In the genomic region with DNA sequence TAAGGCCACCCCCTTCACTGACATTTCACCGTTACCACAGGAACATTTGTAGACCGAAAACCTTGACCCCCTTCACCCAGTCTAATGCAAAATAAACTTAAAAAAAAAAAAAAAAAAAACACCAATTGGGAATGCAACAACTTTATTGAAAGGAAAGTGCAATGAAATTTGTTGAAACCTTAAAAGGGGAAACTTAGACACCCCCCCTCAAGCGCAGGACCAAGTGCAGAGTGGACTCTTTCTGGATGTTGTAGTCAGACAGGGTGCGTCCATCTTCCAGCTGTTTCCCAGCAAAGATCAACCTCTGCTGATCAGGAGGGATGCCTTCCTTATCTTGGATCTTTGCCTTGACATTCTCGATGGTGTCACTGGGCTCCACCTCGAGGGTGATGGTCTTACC, we compare ENCODE assay signal across 8 cellular contexts. TPM values are rescaled to one million over a fixed set of nuclear protein-coding genes. Genes with fewer than 3 reads are reported as not detected.
A peak's percentile ranks its signal among the peaks of the same experiment; 100 is the strongest.
DNase-seq lines count a peak whose midpoint lies in the region; ATAC-seq and TF ChIP-seq lines count a peak whose summit lies in the region.
"Not testable (repeated sequence)": the region's sequence is repeated elsewhere in the genome, so short reads cannot be mapped to it uniquely, and the experiment has no call there.

No MANE protein-coding gene starts in this region.

- not testable (repeated sequence) for H3K4ac ChIP-seq in H9 (ENCODE audit: low read depth, low read length)

- H2BK20ac ChIP-seq in H9 (ENCODE audit: low read depth, low read length, poor library complexity, severe bottlenecking) = not testable (repeated sequence)

- ATAC-seq in activated naive CD8-positive, alpha-beta T cell treated with anti-CD3 and anti-CD28 coated beads, Interleukin-2, amount 50 U/mL, for 24 hours; stimulated activated naive B cell treated with anti-CD40 and anti-IgM and Interleukin-4, amounts not matched to agents 10 μg/mL and 1 μg/mL and 100 μg/mL, for 72 hours (replicated peaks): not testable (repeated sequence)

- peaks cover 4 to 15% of the 10 kb centered on the region in 2 experiments for H3K9me3 Mint-ChIP-seq in H9
- not testable (repeated sequence) for H3K9me3 Mint-ChIP-seq in T-helper 2 cell treated with Interferon-gamma antibody and Interleukin-4, amounts not matched to agents 5 μg/mL and 100 μg/mL, for 36 hours; activated naive CD8-positive, alpha-beta T cell treated with anti-CD3 and anti-CD28 coated beads, Interleukin-2, amount 50 U/mL, for 24 hours; immature natural killer cell; stimulated activated naive B cell treated with anti-CD40 and anti-IgM and Interleukin-4, amounts not matched to agents 10 μg/mL and 1 μg/mL and 100 μg/mL, for 72 hours
- H3K9me3 Mint-ChIP-seq in nephron progenitor cell = peaks cover 20% of the 10 kb centered on the region

- not testable (repeated sequence) for H2BK5ac ChIP-seq in H9 (ENCODE audit: insufficient read length, low read length)

- not testable (repeated sequence) for H2BK15ac ChIP-seq in H9 (ENCODE audit: low read depth, low read length)

- peak overlapping the region in 1 of 3 experiments; percentile 80; a peak in 1 of 7 replicates for H3K27ac Mint-ChIP-seq in H9
- H3K27ac Mint-ChIP-seq in T-helper 2 cell treated with Interferon-gamma antibody and Interleukin-4, amounts not matched to agents 5 μg/mL and 100 μg/mL, for 36 hours = peak overlapping the region; percentile 51
- H3K27ac Mint-ChIP-seq in activated naive CD8-positive, alpha-beta T cell treated with anti-CD3 and anti-CD28 coated beads, Interleukin-2, amount 50 U/mL, for 24 hours = peak overlapping the region; percentile 60
- H3K27ac Mint-ChIP-seq in immature natural killer cell = peak overlapping the region in 5 of 6 donors; percentile 46 to 80 (median 61)
- H3K27ac Mint-ChIP-seq in nephron progenitor cell = peak overlapping the region; percentile 26
- peak overlapping the region; percentile 94 for H3K27ac Mint-ChIP-seq in stimulated activated naive B cell treated with anti-CD40 and anti-IgM and Interleukin-4, amounts not matched to agents 10 μg/mL and 1 μg/mL and 100 μg/mL, for 72 hours

- not testable (repeated sequence) for H3K79me1 ChIP-seq in H9 (ENCODE audit: insufficient read depth, low read depth, low read length, poor library complexity, severe bottlenecking)

- H3K4me3 Mint-ChIP-seq in H9 (peak overlapping the region; percentile 43 to 67; a peak in 4 of 5 replicates), immature natural killer cell (peak overlapping the region in 4 of 5 donors; percentile 9 to 67 (median 26)), nephron progenitor cell (peak overlapping the region; percentile 70)
- H3K4me3 Mint-ChIP-seq in T-helper 2 cell treated with Interferon-gamma antibody and Interleukin-4, amounts not matched to agents 5 μg/mL and 100 μg/mL, for 36 hours = peak overlapping the region; percentile 58
- H3K4me3 Mint-ChIP-seq in activated naive CD8-positive, alpha-beta T cell treated with anti-CD3 and anti-CD28 coated beads, Interleukin-2, amount 50 U/mL, for 24 hours = peak overlapping the region; percentile 37
- peak overlapping the region; percentile 34 to 73 for H3K4me3 Mint-ChIP-seq in stimulated activated naive B cell treated with anti-CD40 and anti-IgM and Interleukin-4, amounts not matched to agents 10 μg/mL and 1 μg/mL and 100 μg/mL, for 72 hours

- H3K23me2 ChIP-seq in H9 (ENCODE audit: insufficient read length, low read depth, low read length, poor library complexity, severe bottlenecking) = not testable (repeated sequence)

- not testable (repeated sequence) for H2BK12ac ChIP-seq in H9 (ENCODE audit: insufficient read length, low read depth, low read length)

- H3K9me3 ChIP-seq in H9 (ENCODE audit: control insufficient read depth, low read depth, low read length); endocrine pancreas (ENCODE audit: control insufficient read depth, low read length): not testable (repeated sequence)

- not testable (repeated sequence) for H3K9ac ChIP-seq in H9 (ENCODE audit: extremely low read depth, insufficient read length, low read length); endocrine pancreas (ENCODE audit: control insufficient read depth, insufficient read depth, low read length)

- WGBS in H9 (ENCODE audit: extremely low coverage, insufficient read length, low lambda C conversion rate) = no CpG with 5 or more reads among the region's 6 CpGs

- H4K20me1 ChIP-seq in H9 (ENCODE audit: control insufficient read depth, insufficient read depth, insufficient read length) = not testable (repeated sequence)

- not testable (repeated sequence) for H3K27ac ChIP-seq in H9 (ENCODE audit: insufficient read length, low read depth, low read length)

- CTCF ChIA-PET in AG04449 (lab: Yijun Ruan, JAX) = not testable (repeated sequence)

- not testable (repeated sequence) for H3K56ac ChIP-seq in H9 (ENCODE audit: insufficient read length, low read depth, low read length)

- not testable (repeated sequence) for H3K18ac ChIP-seq in H9 (ENCODE audit: insufficient read length, low read depth, low read length)

- H3K14ac ChIP-seq in H9 (ENCODE audit: insufficient read depth, low read length) = not testable (repeated sequence)

- H2AK5ac ChIP-seq in H9 (ENCODE audit: insufficient read length, low read length) = not testable (repeated sequence)

- H2BK120ac ChIP-seq in H9 (ENCODE audit: low read depth, low read length, poor library complexity, severe bottlenecking) = not testable (repeated sequence)

- not testable (repeated sequence) for H4K5ac ChIP-seq in H9 (ENCODE audit: insufficient read length, low read depth, low read length)

- not testable (repeated sequence) for H4K8ac ChIP-seq in H9 (replicated peaks; ENCODE audit: insufficient read length, low read depth, low read length)

- not testable (repeated sequence) for H3K4me1 ChIP-seq in H9 (ENCODE audit: insufficient read depth, low read length); endocrine pancreas (ENCODE audit: control insufficient read depth, insufficient read depth, low read length)

- H3K36me3 ChIP-seq in endocrine pancreas (ENCODE audit: control insufficient read depth, insufficient read depth, low read length) = peaks cover 28% of the 10 kb centered on the region

- DNase-seq in AG04449 (ENCODE audit: low read depth, low spot score); H9; T-helper 2 cell treated with Interferon-gamma antibody and Interleukin-4, amounts not matched to agents 5 μg/mL and 100 μg/mL, for 36 hours (ENCODE audit: low spot score); activated naive CD8-positive, alpha-beta T cell treated with anti-CD3 and anti-CD28 coated beads, Interleukin-2, amount 50 U/mL, for 24 hours; immature natural killer cell; nephron progenitor cell; stimulated activated naive B cell treated with anti-CD40 and anti-IgM and Interleukin-4, amounts not matched to agents 10 μg/mL and 1 μg/mL and 100 μg/mL, for 72 hours: not testable (repeated sequence)

- not testable (repeated sequence) for TF ChIP-seq CTCF in AG04449 (IDR thresholded peaks at IDR 0.05; ENCODE audit: insufficient read depth, low read length, missing control alignments); H9 (conservative IDR thresholded peaks at IDR 0.05); nephron progenitor cell (IDR thresholded peaks at IDR 0.05)

- not testable (repeated sequence) for H3K27me3 Mint-ChIP-seq in H9 (ENCODE audit: low read depth); T-helper 2 cell treated with Interferon-gamma antibody and Interleukin-4, amounts not matched to agents 5 μg/mL and 100 μg/mL, for 36 hours (ENCODE audit: low read depth); activated naive CD8-positive, alpha-beta T cell treated with anti-CD3 and anti-CD28 coated beads, Interleukin-2, amount 50 U/mL, for 24 hours; stimulated activated naive B cell treated with anti-CD40 and anti-IgM and Interleukin-4, amounts not matched to agents 10 μg/mL and 1 μg/mL and 100 μg/mL, for 72 hours
- H3K27me3 Mint-ChIP-seq in immature natural killer cell (ENCODE audit: low read depth in 3 of 3) (peaks cover 28 to 37% (median 34%) of the 10 kb centered on the region in 3 donors), nephron progenitor cell (ENCODE audit: low read depth, poor library complexity) (peaks cover 16% of the 10 kb centered on the region)

- H3K4me3 ChIP-seq in AG04449 (ENCODE audit: low read depth, low read length) = peak overlapping the region; percentile 49
- peak overlapping the region; percentile 81 for H3K4me3 ChIP-seq in endocrine pancreas (ENCODE audit: control insufficient read depth, insufficient read depth, low read length)

- H4K91ac ChIP-seq in H9 (ENCODE audit: insufficient read length, low read depth, low read length) = not testable (repeated sequence)

- not testable (repeated sequence) for H3K23ac ChIP-seq in H9 (ENCODE audit: insufficient read length, low read depth, low read length)

- H3K36me3 Mint-ChIP-seq in H9 (ENCODE audit: insufficient read depth in 1 of 3, low read depth in 3 of 3) = peaks cover 32 to 40% (median 36%) of the 10 kb centered on the region in 3 experiments
- H3K36me3 Mint-ChIP-seq in T-helper 2 cell treated with Interferon-gamma antibody and Interleukin-4, amounts not matched to agents 5 μg/mL and 100 μg/mL, for 36 hours (ENCODE audit: low read depth) = peaks cover 47% of the 10 kb centered on the region
- H3K36me3 Mint-ChIP-seq in activated naive CD8-positive, alpha-beta T cell treated with anti-CD3 and anti-CD28 coated beads, Interleukin-2, amount 50 U/mL, for 24 hours (ENCODE audit: low read depth) = peaks cover 39% of the 10 kb centered on the region
- peaks cover 19 to 30% (median 25%) of the 10 kb centered on the region in 3 donors for H3K36me3 Mint-ChIP-seq in immature natural killer cell
- H3K36me3 Mint-ChIP-seq in nephron progenitor cell (ENCODE audit: low read depth) = peaks cover 41% of the 10 kb centered on the region
- H3K36me3 Mint-ChIP-seq in stimulated activated naive B cell treated with anti-CD40 and anti-IgM and Interleukin-4, amounts not matched to agents 10 μg/mL and 1 μg/mL and 100 μg/mL, for 72 hours = peaks cover 39 to 48% of the 10 kb centered on the region in 2 donors

- H3T11ph ChIP-seq in H9 (ENCODE audit: low read length) = not testable (repeated sequence)

- H3K4me1 Mint-ChIP-seq in H9 (peaks cover 42 to 43% of the 10 kb centered on the region in 2 experiments), immature natural killer cell (peaks cover 52 to 61% of the 10 kb centered on the region in 2 donors), nephron progenitor cell (peaks cover 63% of the 10 kb centered on the region)
- H3K4me1 Mint-ChIP-seq in T-helper 2 cell treated with Interferon-gamma antibody and Interleukin-4, amounts not matched to agents 5 μg/mL and 100 μg/mL, for 36 hours (ENCODE audit: low read depth) = peaks cover 48% of the 10 kb centered on the region
- H3K4me1 Mint-ChIP-seq in activated naive CD8-positive, alpha-beta T cell treated with anti-CD3 and anti-CD28 coated beads, Interleukin-2, amount 50 U/mL, for 24 hours = peaks cover 57% of the 10 kb centered on the region
- peaks cover 49 to 61% of the 10 kb centered on the region in 2 donors for H3K4me1 Mint-ChIP-seq in stimulated activated naive B cell treated with anti-CD40 and anti-IgM and Interleukin-4, amounts not matched to agents 10 μg/mL and 1 μg/mL and 100 μg/mL, for 72 hours

- peaks cover 14% of the 10 kb centered on the region for H3K79me2 ChIP-seq in H9 (ENCODE audit: insufficient read depth, low read length)

- POLR2A ChIA-PET in AG04449 (lab: Yijun Ruan, JAX) = interaction anchor here (1.3 to 2.9 kb wide), 3 partner anchors 11 to 29 kb away, joined by 3 to 11 read pairs (median 9); no protein-coding TSS in a partner anchor

- not testable (repeated sequence) for H3K27me3 ChIP-seq in H9 (ENCODE audit: insufficient read depth, low read length); endocrine pancreas (ENCODE audit: control insufficient read depth, insufficient read depth, low read length)

- H2AFZ ChIP-seq in H9 (ENCODE audit: low read length) = not testable (repeated sequence)

- H3K4me2 ChIP-seq in H9 (ENCODE audit: insufficient read depth, insufficient read length, low read length) = not testable (repeated sequence)

RNA-seq across cellular contexts. Expression of a gene that starts 2.9 kb away (rescaled TPM):
- 523 and 533 TPM in 2 replicates for total RNA-seq in H9 (2021)
- polyA plus RNA-seq in immature natural killer cell = 1,000 to 10,000 TPM in 2 of 3 donors, 100 to 1,000 TPM in 1; 977 to 1,715 (median 1,389) TPM

RNA-seq across cellular contexts. Expression of a gene that starts 47.9 kb away (rescaled TPM):
- 31.3 and 31.7 TPM in 2 replicates for total RNA-seq in H9 (2021)
- polyA plus RNA-seq in immature natural killer cell = 10 to 100 TPM in 1 of 3 donors, 1 to 10 TPM in 2; 1.3 to 10.5 (median 2.4) TPM
